ENCODE assay signal across 16 cellular contexts in the genomic region with DNA sequence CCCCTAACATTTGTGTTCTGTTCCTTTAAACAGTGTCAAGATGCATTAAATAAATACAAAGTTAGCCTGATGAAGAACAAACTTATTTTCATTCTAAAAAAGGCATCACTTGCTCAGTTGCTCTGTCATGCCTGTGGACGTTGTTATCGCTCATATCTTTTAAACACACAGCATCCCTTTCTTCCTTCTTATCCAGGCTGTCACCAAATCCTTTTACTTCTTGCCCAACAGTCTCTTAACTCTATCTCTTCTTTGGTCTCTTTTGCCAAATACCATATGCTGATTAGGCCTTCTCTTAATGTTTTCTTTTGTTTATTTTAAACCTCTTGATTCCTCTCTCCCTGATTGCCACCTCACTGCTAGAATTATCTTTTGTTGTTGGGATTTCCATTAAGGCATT. TPM values are rescaled to one million over a fixed set of nuclear protein-coding genes. Genes with fewer than 3 reads are reported as not detected.
"Had no signal": no experiment of that assay in that cellular context is flagged by ENCODE, and none has a peak within 500 bp of the region (broad histone marks: within the 10 kb centered on the region; RNA-seq: fewer than 3 reads in every experiment).

No MANE protein-coding gene starts in this region.

- FAIRE-seq: endometrium had no signal

- H3K27ac ChIP-seq: foreskin keratinocyte, ovary, sigmoid colon, VCaP had no signal

- H3K27ac Mint-ChIP-seq: activated naive CD4-positive, alpha-beta T cell treated with anti-CD3 and anti-CD28 coated beads for 36 hours; activated T-helper 2 cell treated with anti-CD3 and anti-CD28 coated beads, Interferon-gamma antibody, Interleukin-2, Interleukin-4, amounts not matched to agents 10 μg/mL and 5 μg/mL and 100 μg/mL, durations not matched to agents 14 hours and 24 hours and 36 hours; immature natural killer cell; T-cell had no signal

- H3K27me3 Mint-ChIP-seq: T-cell had no signal

- H3K36me3 Mint-ChIP-seq: immature natural killer cell, T-cell had no signal

- H3K36me3 ChIP-seq: ovary, sigmoid colon had no signal

- H3K4me1 ChIP-seq: sigmoid colon had no signal

- H3K4me3 Mint-ChIP-seq: activated naive CD4-positive, alpha-beta T cell treated with anti-CD3 and anti-CD28 coated beads for 36 hours; immature natural killer cell; T-cell had no signal

- ATAC-seq: esophagus mucosa, foreskin keratinocyte, T-cell had no signal

- H3K27me3 ChIP-seq: foreskin keratinocyte, ovary, sigmoid colon had no signal

- H3K4me1 Mint-ChIP-seq: T-cell had no signal

- H3K9me3 ChIP-seq: ovary, sigmoid colon had no signal

- DNase-seq: activated CD4-positive, alpha-beta T cell treated with anti-CD3 and anti-CD28 coated beads for 1 hour; activated CD4-positive, alpha-beta T cell treated with anti-CD3 and anti-CD28 coated beads, Interleukin-2, amount 50 U/mL, for 4 hours; activated naive CD4-positive, alpha-beta T cell treated with anti-CD3 and anti-CD28 coated beads for 36 hours; foreskin keratinocyte; immature natural killer cell; midbrain; ovary; sigmoid colon; stimulated activated CD4-positive, alpha-beta T cell treated with anti-CD3 and anti-CD28 coated beads, Interleukin-12 subunit alpha, Interleukin-12 subunit beta, amount 100 ng/mL, for 4 hours; stimulated activated CD4-positive, alpha-beta T cell treated with anti-CD3 and anti-CD28 coated beads, Interleukin-2, amount 100 ng/mL, for 24 hours; T-cell; T-helper 9 cell had no signal

- H3K4me3 ChIP-seq: ovary, sigmoid colon had no signal

- H3K9me3 Mint-ChIP-seq: activated T-helper 2 cell treated with anti-CD3 and anti-CD28 coated beads, Interferon-gamma antibody, Interleukin-2, Interleukin-4, amounts not matched to agents 10 μg/mL and 5 μg/mL and 100 μg/mL, durations not matched to agents 14 hours and 24 hours and 36 hours had no signal

RNA-seq across cellular contexts. Expression of gene DKK1, which starts 43.9 kb away (rescaled TPM):
- total RNA-seq: activated naive CD4-positive, alpha-beta T cell treated with anti-CD3 and anti-CD28 coated beads for 36 hours; activated T-helper 2 cell treated with anti-CD3 and anti-CD28 coated beads, Interferon-gamma antibody, Interleukin-2, Interleukin-4, amounts not matched to agents 10 μg/mL and 5 μg/mL and 100 μg/mL, durations not matched to agents 14 hours and 24 hours and 36 hours had no signal
- polyA plus RNA-seq: immature natural killer cell had no signal
